Comparison of ENCODE assay signal across 28 cellular contexts in genomic region chr18:3626927-3627240, GRCh38.
DNase-seq lines count a peak whose midpoint lies in the region; ATAC-seq, FAIRE-seq and TF ChIP-seq lines count a peak whose summit lies in the region.
"Had no signal": no experiment of that assay in that cellular context is flagged by ENCODE, and none has a peak within 500 bp of the region (broad histone marks: within the 10 kb centered on the region; RNA-seq: fewer than 3 reads in every experiment).

No MANE protein-coding gene starts in this region.

- peaks cover 48% of the 10 kb centered on the region for H3K4me1 ChIP-seq in A549
- H3K4me1 ChIP-seq in gastroesophageal sphincter: peaks cover 6 to 40% (median 21%) of the 10 kb centered on the region in 3 donors
- H3K4me1 ChIP-seq in SJCRH30: peaks cover 27% of the 10 kb centered on the region

- POLR2A ChIA-PET in A549 (lab: Yijun Ruan, JAX) (interaction anchor here (0.6 to 0.7 kb wide), 3 partner anchors 25 to 40 kb away, joined by 3 to 6 read pairs (median 4); no protein-coding TSS in a partner anchor), RWPE1 (lab: Yijun Ruan, JAX; ENCODE audit: low non-redundant PET) (interaction anchor here (0.6 kb wide), 1 partner anchor 9 kb away, joined by 3 read pairs; no protein-coding TSS in a partner anchor)

- H3K36me3 ChIP-seq in gastroesophageal sphincter: no peaks in the 10 kb centered on the region
- no peaks in the 10 kb centered on the region for H3K36me3 ChIP-seq in SJCRH30
- H3K36me3 ChIP-seq: transverse colon had no signal

- H3K27me3 ChIP-seq in gastroesophageal sphincter (no peaks in the 10 kb centered on the region), SJCRH30 (no peaks in the 10 kb centered on the region)
- H3K27me3 ChIP-seq: transverse colon had no signal

- H3K4me3 Mint-ChIP-seq in stimulated activated effector memory CD8-positive, alpha-beta T cell treated with anti-CD3 and anti-CD28 coated beads, Interleukin-12 subunit alpha, Interleukin-12 subunit beta, amount 100 ng/mL, for 72 hours: no peak overlapping the region
- H3K4me3 Mint-ChIP-seq: activated CD4-positive, alpha-beta memory T cell treated with anti-CD3 and anti-CD28 coated beads, Interleukin-2, amount 10 ng/mL, durations not matched to agents 7 days and 5 days; activated naive CD4-positive, alpha-beta T cell treated with anti-CD3 and anti-CD28 coated beads for 36 hours; IgD-negative memory B cell; memory B cell; T-helper 1 cell treated with Interleukin-12 subunit alpha and Interleukin-12 subunit beta and Interleukin-4 antibody, amounts not matched to agents 30 μg/mL and 1 μg/mL, for 36 hours had no signal

- H3K36me3 Mint-ChIP-seq in stimulated activated effector memory CD8-positive, alpha-beta T cell treated with anti-CD3 and anti-CD28 coated beads, Interleukin-12 subunit alpha, Interleukin-12 subunit beta, amount 100 ng/mL, for 72 hours: peaks cover 8% of the 10 kb centered on the region
- H3K36me3 Mint-ChIP-seq: IgD-negative memory B cell, memory B cell had no signal

- TF ChIP-seq EP300 in A549 (IDR thresholded peaks at IDR 0.05) (no peak), gastroesophageal sphincter (IDR thresholded peaks at IDR 0.05) (no peak)

- H3K4me1 Mint-ChIP-seq in stimulated activated effector memory CD8-positive, alpha-beta T cell treated with anti-CD3 and anti-CD28 coated beads, Interleukin-12 subunit alpha, Interleukin-12 subunit beta, amount 100 ng/mL, for 72 hours: peaks cover 28% of the 10 kb centered on the region

- TF ChIP-seq POLR2A in A549 (IDR thresholded peaks at IDR 0.05; ENCODE audit: low read length) (no peak), gastroesophageal sphincter (IDR thresholded peaks at IDR 0.05) (no peak)

- 61% methylated on average over 3 of the region's 3 CpGs for WGBS in A549 (ENCODE audit: missing lambda C conversion rate)
- WGBS in gastroesophageal sphincter (ENCODE audit: low coverage in 1 of 2), 2 donors: 76 to 87% methylated on average over 3 of the region's 3 CpGs

- FAIRE-seq in A549 (lab: Jason Lieb, UNC) (no peak), G401.6 (lab: Jason Lieb, UNC) (peak; percentile 21)
- FAIRE-seq: islet of Langerhans had no signal

- ATAC-seq in A549 (no peak), gastroesophageal sphincter (no peak)
- ATAC-seq in stimulated activated effector memory CD8-positive, alpha-beta T cell treated with anti-CD3 and anti-CD28 coated beads, Interleukin-12 subunit alpha, Interleukin-12 subunit beta, amount 100 ng/mL, for 72 hours: no peak
- ATAC-seq: left lobe of liver, right cardiac atrium had no signal

- no peak overlapping the region for H3K27ac Mint-ChIP-seq in stimulated activated effector memory CD8-positive, alpha-beta T cell treated with anti-CD3 and anti-CD28 coated beads, Interleukin-12 subunit alpha, Interleukin-12 subunit beta, amount 100 ng/mL, for 72 hours
- H3K27ac Mint-ChIP-seq: activated CD4-positive, alpha-beta memory T cell treated with anti-CD3 and anti-CD28 coated beads, Interleukin-2, amount 10 ng/mL, durations not matched to agents 7 days and 5 days; activated naive CD4-positive, alpha-beta T cell treated with anti-CD3 and anti-CD28 coated beads for 36 hours; IgD-negative memory B cell; memory B cell; T-helper 1 cell treated with Interleukin-12 subunit alpha and Interleukin-12 subunit beta and Interleukin-4 antibody, amounts not matched to agents 30 μg/mL and 1 μg/mL, for 36 hours had no signal

- H3K9me3 ChIP-seq in A549 (no peaks in the 10 kb centered on the region), gastroesophageal sphincter (no peaks in the 10 kb centered on the region), SJCRH30 (replicated peaks) (no peaks in the 10 kb centered on the region)
- H3K9me3 ChIP-seq: SK-N-SH, transverse colon had no signal

- DNase-seq in A549 (ENCODE audit: low read depth in 1 of 2, low spot score in 1 of 2): no peak
- DNase-seq in RWPE1 (ENCODE audit: low spot score): no peak
- no peak for DNase-seq in epithelial cell of prostate (ENCODE audit: low read depth, low spot score)
- no peak for DNase-seq in caudate nucleus (lab: John Stamatoyannopoulos, UW)
- DNase-seq in stimulated activated effector memory CD8-positive, alpha-beta T cell treated with anti-CD3 and anti-CD28 coated beads, Interleukin-12 subunit alpha, Interleukin-12 subunit beta, amount 100 ng/mL, for 72 hours (ENCODE audit: low spot score in 2 of 2): no peak
- no peak for DNase-seq in SJCRH30
- DNase-seq: activated CD4-positive, alpha-beta memory T cell treated with anti-CD3 and anti-CD28 coated beads, Interleukin-2, amount 10 ng/mL, durations not matched to agents 7 days and 5 days; activated CD8-positive, alpha-beta memory T cell treated with anti-CD3 and anti-CD28 coated beads, Interleukin-2, amount 50 U/mL, for 4 hours; activated naive CD4-positive, alpha-beta T cell treated with anti-CD3 and anti-CD28 coated beads for 36 hours; effector CD8-positive, alpha-beta T cell; GF-D8; HCEC 1CT; NCI-H1092 treated with DMSO at 0.1 percent for 48 hours; NCI-H187; NCI-H2171; NCI-H510A; right cardiac atrium; SK-N-SH; stimulated activated CD8-positive, alpha-beta memory T cell treated with anti-CD3 and anti-CD28 coated beads, Interleukin-4, amount 100 ng/mL, for 48 hours; transverse colon had no signal

- TF ChIP-seq RAD21 in A549 (conservative IDR thresholded peaks at IDR 0.05 in 1 of 2, IDR thresholded peaks at IDR 0.05 in 1 of 2): no peak

- H3K4me3 ChIP-seq in A549 (no peak overlapping the region), gastroesophageal sphincter (no peak overlapping the region), SJCRH30 (no peak overlapping the region)
- H3K4me3 ChIP-seq: coronary artery, transverse colon had no signal

- TF ChIP-seq CTCF in A549 (IDR thresholded peaks at IDR 0.05) (no peak), RWPE1 (conservative IDR thresholded peaks at IDR 0.05; ENCODE audit: low read depth) (no peak), gastroesophageal sphincter (IDR thresholded peaks at IDR 0.05) (no peak)

- H3K27ac ChIP-seq in A549 (peak overlapping the region; percentile 99 to 100), RWPE1 (peak overlapping the region; percentile 82), epithelial cell of prostate (peak overlapping the region; percentile 100), caudate nucleus (ENCODE audit: low read depth, low read length) (no peak overlapping the region), gastroesophageal sphincter (no peak overlapping the region), SJCRH30 (no peak overlapping the region)
- H3K27ac ChIP-seq: coronary artery, transverse colon had no signal

- CTCF ChIA-PET in A549 (lab: Yijun Ruan, JAX) (interaction anchor here (0.9 to 8.0 kb wide), 5 partner anchors 23 to 39 kb away, joined by 3 to 68 read pairs (median 7); no protein-coding TSS in a partner anchor), RWPE1 (lab: Yijun Ruan, JAX) (interaction anchor here (0.7 to 1.0 kb wide), 2 partner anchors 18 to 43 kb away, joined by 3 to 5 read pairs; no protein-coding TSS in a partner anchor)

- no peaks in the 10 kb centered on the region for H3K9me3 Mint-ChIP-seq in stimulated activated effector memory CD8-positive, alpha-beta T cell treated with anti-CD3 and anti-CD28 coated beads, Interleukin-12 subunit alpha, Interleukin-12 subunit beta, amount 100 ng/mL, for 72 hours
- H3K9me3 Mint-ChIP-seq: activated CD4-positive, alpha-beta memory T cell treated with anti-CD3 and anti-CD28 coated beads, Interleukin-2, amount 10 ng/mL, durations not matched to agents 7 days and 5 days; activated naive CD4-positive, alpha-beta T cell treated with anti-CD3 and anti-CD28 coated beads for 36 hours; IgD-negative memory B cell; memory B cell; T-helper 1 cell treated with Interleukin-12 subunit alpha and Interleukin-12 subunit beta and Interleukin-4 antibody, amounts not matched to agents 30 μg/mL and 1 μg/mL, for 36 hours had no signal

- H3K4me2 ChIP-seq in A549: no peak overlapping the region
- H3K4me2 ChIP-seq: SK-N-SH had no signal

TF ChIP-seq in A549, 52 proteins besides CTCF, POLR2A, EP300 and RAD21:
- TF ChIP-seq USF2 (IDR thresholded peaks at IDR 0.05) (no peak), FOSL2 (IDR thresholded peaks at IDR 0.05) (no peak), FOSL2 (CRISPR knock-in tag; IDR thresholded peaks at IDR 0.05) (0 out of 2 replicates have a peak, but pooled peaks have one; percentile 27), CHD2 (IDR thresholded peaks at IDR 0.05; ENCODE audit: low read length, partially characterized antibody) (no peak)

Comparison
In these comparisons a context has a peak if more than half of its experiments do, and no peak if none do; other contexts are left out.
1. H3K27ac ChIP-seq: peak in A549 (2 of 2), RWPE1 (single experiment) and epithelial cell of prostate (single experiment); none in caudate nucleus (single experiment), gastroesophageal sphincter (0 of 4) and SJCRH30 (single experiment).